ENCODE assay signal across 23 cellular contexts in the genomic region with DNA sequence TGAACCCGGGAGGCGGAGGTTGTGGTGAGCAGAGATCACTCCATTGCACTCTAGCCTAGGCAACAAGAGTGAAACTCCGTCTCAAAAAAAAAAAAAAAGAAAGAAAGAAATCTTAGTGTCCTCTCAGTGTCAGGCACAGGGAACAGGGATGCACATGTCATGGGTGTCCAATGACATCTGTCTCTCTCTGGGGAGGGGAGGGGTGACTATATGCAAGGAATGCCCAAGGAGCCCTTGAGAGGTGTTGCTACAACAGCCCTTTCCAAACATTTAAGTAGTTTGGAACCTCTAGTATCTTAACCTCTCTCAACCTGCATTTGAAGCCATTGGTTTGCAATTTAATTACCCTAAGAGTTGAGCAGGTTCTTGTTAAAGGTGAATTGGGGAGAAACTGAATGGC. TPM values are rescaled to one million over a fixed set of nuclear protein-coding genes. Genes with fewer than 3 reads are reported as not detected.
DNase-seq lines count a peak whose midpoint lies in the region; ATAC-seq lines count a peak whose summit lies in the region.
"Had no signal": no experiment of that assay in that cellular context is flagged by ENCODE, and none has a peak within 500 bp of the region (broad histone marks: within the 10 kb centered on the region; RNA-seq: fewer than 3 reads in every experiment).

No MANE protein-coding gene starts in this region.

- DNase-seq in left ventricle myocardium superior (no peak), left cardiac atrium (no peak), epithelial cell of prostate (ENCODE audit: low read depth, low spot score) (no peak), naive B cell (no peak), GOT3 (lab: John Stamatoyannopoulos, UW) (no peak)
- DNase-seq in activated CD8-positive, alpha-beta T cell treated with anti-CD3 and anti-CD28 coated beads, Interleukin-2, amount 10 ng/mL, durations not matched to agents 7 days and 5 days: no peak
- DNase-seq: activated CD4-positive, alpha-beta T cell treated with anti-CD3 and anti-CD28 coated beads for 1 hour; activated CD8-positive, alpha-beta T cell treated with anti-CD3 and anti-CD28 coated beads for 36 hours; activated effector memory CD4-positive, alpha-beta T cell treated with Interleukin-2 at 50 U/mL for 16 hours; activated T-cell treated with anti-CD3 and anti-CD28 coated beads for 4 hours; cerebellar nuclear complex; DND-41; heart right ventricle; NCI-H146; NCI-H2171 treated with DMSO at 0.1 percent for 48 hours; NCI-H526; nephron progenitor cell; posterior cingulate gyrus had no signal

- H3K27me3 Mint-ChIP-seq in naive B cell: no peaks in the 10 kb centered on the region
- peaks cover 8% of the 10 kb centered on the region for H3K27me3 Mint-ChIP-seq in activated CD8-positive, alpha-beta T cell treated with anti-CD3 and anti-CD28 coated beads, Interleukin-2, amount 10 ng/mL, durations not matched to agents 7 days and 5 days (ENCODE audit: low read depth)
- H3K27me3 Mint-ChIP-seq: activated CD8-positive, alpha-beta T cell treated with anti-CD3 and anti-CD28 coated beads for 36 hours had no signal

- H3K4me3 Mint-ChIP-seq in naive B cell: no peak overlapping the region
- no peak overlapping the region for H3K4me3 Mint-ChIP-seq in activated CD8-positive, alpha-beta T cell treated with anti-CD3 and anti-CD28 coated beads, Interleukin-2, amount 10 ng/mL, durations not matched to agents 7 days and 5 days
- H3K4me3 Mint-ChIP-seq: activated CD8-positive, alpha-beta T cell treated with anti-CD3 and anti-CD28 coated beads for 36 hours; nephron progenitor cell; T-helper 1 cell treated with Interleukin-12 subunit alpha and Interleukin-12 subunit beta and Interleukin-4 antibody, amounts not matched to agents 30 μg/mL and 1 μg/mL, for 36 hours had no signal

- peak overlapping the region; percentile 87 for H3K27ac ChIP-seq in epithelial cell of prostate
- H3K27ac ChIP-seq: BLaER1 had no signal

- intact Hi-C loops in left ventricle myocardium superior (cut with micrococcal nuclease) (no loop called here), left cardiac atrium (cut with DNase I) (no loop called here)

- POLR2A ChIA-PET in activated CD8-positive, alpha-beta T cell treated with anti-CD3 and anti-CD28 coated beads, Interleukin-2, amount 10 ng/mL, durations not matched to agents 7 days and 5 days (lab: Charles Lee): no interaction called here

- H3K27ac Mint-ChIP-seq in naive B cell: peak overlapping the region in 4 of 6 donors; percentile 28 to 99 (median 78)
- no peak overlapping the region for H3K27ac Mint-ChIP-seq in activated CD8-positive, alpha-beta T cell treated with anti-CD3 and anti-CD28 coated beads, Interleukin-2, amount 10 ng/mL, durations not matched to agents 7 days and 5 days
- H3K27ac Mint-ChIP-seq: activated CD8-positive, alpha-beta T cell treated with anti-CD3 and anti-CD28 coated beads for 36 hours; T-helper 1 cell treated with Interleukin-12 subunit alpha and Interleukin-12 subunit beta and Interleukin-4 antibody, amounts not matched to agents 30 μg/mL and 1 μg/mL, for 36 hours had no signal

- H3K4me1 Mint-ChIP-seq in naive B cell: peaks cover 31 to 45% (median 43%) of the 10 kb centered on the region in 3 donors
- no peaks in the 10 kb centered on the region for H3K4me1 Mint-ChIP-seq in activated CD8-positive, alpha-beta T cell treated with anti-CD3 and anti-CD28 coated beads, Interleukin-2, amount 10 ng/mL, durations not matched to agents 7 days and 5 days (ENCODE audit: low read depth)

- peaks cover 0 to 5% (median 0%) of the 10 kb centered on the region in 7 donors for H3K9me3 Mint-ChIP-seq in naive B cell
- H3K9me3 Mint-ChIP-seq in activated CD8-positive, alpha-beta T cell treated with anti-CD3 and anti-CD28 coated beads, Interleukin-2, amount 10 ng/mL, durations not matched to agents 7 days and 5 days (ENCODE audit: insufficient read depth): no peaks in the 10 kb centered on the region
- H3K9me3 Mint-ChIP-seq: activated CD8-positive, alpha-beta T cell treated with anti-CD3 and anti-CD28 coated beads for 36 hours; T-helper 1 cell treated with Interleukin-12 subunit alpha and Interleukin-12 subunit beta and Interleukin-4 antibody, amounts not matched to agents 30 μg/mL and 1 μg/mL, for 36 hours had no signal

- H3K36me3 Mint-ChIP-seq in naive B cell: peaks cover 13 to 28% of the 10 kb centered on the region in 2 donors
- H3K36me3 Mint-ChIP-seq in activated CD8-positive, alpha-beta T cell treated with anti-CD3 and anti-CD28 coated beads, Interleukin-2, amount 10 ng/mL, durations not matched to agents 7 days and 5 days (ENCODE audit: low read depth): no peaks in the 10 kb centered on the region

- CTCF ChIA-PET in activated CD8-positive, alpha-beta T cell treated with anti-CD3 and anti-CD28 coated beads, Interleukin-2, amount 10 ng/mL, durations not matched to agents 7 days and 5 days (lab: Charles Lee): no interaction called here

- ATAC-seq in left ventricle myocardium superior (peak; percentile 51), left cardiac atrium (no peak), naive B cell (ENCODE audit: low read depth in 2 of 2) (no peak), GM21367 (IDR thresholded peaks at IDR 0.05; ENCODE audit: unreplicated experiment) (no peak), HG03354 (IDR thresholded peaks at IDR 0.05; ENCODE audit: poor library complexity, severe bottlenecking, unreplicated experiment) (no peak)
- ATAC-seq in activated CD8-positive, alpha-beta T cell treated with anti-CD3 and anti-CD28 coated beads, Interleukin-2, amount 10 ng/mL, durations not matched to agents 7 days and 5 days: no peak
- ATAC-seq: activated CD8-positive, alpha-beta T cell treated with anti-CD3 and anti-CD28 coated beads for 36 hours; K562 had no signal

RNA-seq across cellular contexts. Expression of a gene that starts 28.9 kb away (rescaled TPM):
- total RNA-seq in left ventricle myocardium superior: 231 TPM
- total RNA-seq in left cardiac atrium: 100 to 1,000 TPM; 161 to 271 TPM
- polyA plus RNA-seq in naive B cell (ENCODE audit: low read depth in 6 of 6): 100 to 1,000 TPM; 348 to 523 (median 419) TPM
- total RNA-seq in activated CD8-positive, alpha-beta T cell treated with anti-CD3 and anti-CD28 coated beads, Interleukin-2, amount 10 ng/mL, durations not matched to agents 7 days and 5 days: 1 to 10 TPM; 9.4 to 9.5 TPM

Comparison
In these comparisons a context has a peak if more than half of its experiments do, and no peak if none do; other contexts are left out.
1. RNA of a gene that starts 28.9 kb away (total RNA-seq): 161 to 271 TPM in left cardiac atrium and 231 TPM in left ventricle myocardium superior (single experiment); 9.4 to 9.5 TPM in activated CD8-positive, alpha-beta T cell treated with anti-CD3 and anti-CD28 coated beads, Interleukin-2, amount 10 ng/mL, durations not matched to agents 7 days and 5 days; every median in the first group is over 10 times any median in the second.